ENCODE assay signal across 23 cellular contexts in genomic region chr13:71830736-71831135, GRCh38. TPM values are rescaled to one million over a fixed set of nuclear protein-coding genes. Genes with fewer than 3 reads are reported as not detected.
"Had no signal": no experiment of that assay in that cellular context is flagged by ENCODE, and none has a peak within 500 bp of the region (broad histone marks: within the 10 kb centered on the region; RNA-seq: fewer than 3 reads in every experiment).

No MANE protein-coding gene starts in this region.

- H3K36me3 ChIP-seq: cardiac muscle cell, heart left ventricle, right lobe of liver, tibial nerve had no signal

- H3K4me3 Mint-ChIP-seq: activated CD8-positive, alpha-beta T cell treated with anti-CD3 and anti-CD28 coated beads for 36 hours; effector memory CD8-positive, alpha-beta T cell; immature natural killer cell; naive thymus-derived CD8-positive, alpha-beta T cell; T-helper 1 cell treated with Interleukin-12 subunit alpha and Interleukin-12 subunit beta and Interleukin-4 antibody, amounts not matched to agents 30 μg/mL and 1 μg/mL, for 36 hours had no signal

- H3K27ac ChIP-seq: body of pancreas, coronary artery, heart left ventricle, right lobe of liver, tibial nerve had no signal

- FAIRE-seq: endothelial cell of umbilical vein had no signal

- H3K27me3 ChIP-seq: body of pancreas, cardiac muscle cell, heart left ventricle, right lobe of liver, tibial nerve had no signal

- H3K9me3 Mint-ChIP-seq: activated CD8-positive, alpha-beta T cell treated with anti-CD3 and anti-CD28 coated beads for 36 hours; activated naive CD4-positive, alpha-beta T cell treated with anti-CD3 and anti-CD28 coated beads, Interleukin-2, amount 50 U/mL, for 72 hours; T-helper 1 cell treated with Interleukin-12 subunit alpha and Interleukin-12 subunit beta and Interleukin-4 antibody, amounts not matched to agents 30 μg/mL and 1 μg/mL, for 36 hours had no signal

- H3K36me3 Mint-ChIP-seq: activated naive CD4-positive, alpha-beta T cell treated with anti-CD3 and anti-CD28 coated beads, Interleukin-2, amount 50 U/mL, for 72 hours; immature natural killer cell had no signal

- H3K27me3 Mint-ChIP-seq: activated CD8-positive, alpha-beta T cell treated with anti-CD3 and anti-CD28 coated beads for 36 hours; effector memory CD8-positive, alpha-beta T cell had no signal

- H3K27ac Mint-ChIP-seq: activated CD8-positive, alpha-beta T cell treated with anti-CD3 and anti-CD28 coated beads for 36 hours; activated naive CD4-positive, alpha-beta T cell treated with anti-CD3 and anti-CD28 coated beads, Interleukin-2, amount 50 U/mL, for 72 hours; effector memory CD8-positive, alpha-beta T cell; immature natural killer cell; naive thymus-derived CD8-positive, alpha-beta T cell; T-helper 1 cell treated with Interleukin-12 subunit alpha and Interleukin-12 subunit beta and Interleukin-4 antibody, amounts not matched to agents 30 μg/mL and 1 μg/mL, for 36 hours had no signal

- H3K9me3 ChIP-seq: body of pancreas, right lobe of liver, tibial nerve had no signal

- H3K4me1 ChIP-seq: body of pancreas, right lobe of liver, tibial nerve had no signal

- ATAC-seq: activated CD8-positive, alpha-beta T cell treated with anti-CD3 and anti-CD28 coated beads for 36 hours; activated naive CD4-positive, alpha-beta T cell treated with anti-CD3 and anti-CD28 coated beads, Interleukin-2, amount 50 U/mL, for 72 hours; body of pancreas; effector memory CD8-positive, alpha-beta T cell; esophagus mucosa; heart left ventricle; naive thymus-derived CD8-positive, alpha-beta T cell; right lobe of liver had no signal

- H3K4me3 ChIP-seq: body of pancreas, cardiac muscle cell, coronary artery, heart left ventricle, right lobe of liver, tibial nerve had no signal

- DNase-seq: activated CD4-positive, alpha-beta T cell treated with anti-CD3 and anti-CD28 coated beads, Interleukin-2, amount 50 U/mL, for 1 hour; activated CD4-positive, CD25-positive, alpha-beta regulatory T cell treated with anti-CD3 and anti-CD28 coated beads, Interleukin-2, amount 50 U/mL, for 72 hours; activated CD8-positive, alpha-beta T cell treated with anti-CD3 and anti-CD28 coated beads for 36 hours; activated naive CD4-positive, alpha-beta T cell; activated T-cell treated with anti-CD3 and anti-CD28 coated beads, Interleukin-2, amount 50 U/mL, for 48 hours; anterior cingulate cortex; body of pancreas; effector memory CD8-positive, alpha-beta T cell; foreskin fibroblast; heart left ventricle; hypothalamus; immature natural killer cell; naive thymus-derived CD8-positive, alpha-beta T cell; right lobe of liver; stimulated activated CD4-positive, alpha-beta T cell treated with anti-CD3 and anti-CD28 coated beads, Interleukin-2, amount 100 ng/mL, for 48 hours; stimulated activated naive CD4-positive, alpha-beta T cell treated with Interleukin-2 at 50 U/mL for 16 hours had no signal

RNA-seq across cellular contexts. Expression of gene DACH1, which starts 36.3 kb away (rescaled TPM):
- total RNA-seq: activated CD8-positive, alpha-beta T cell treated with anti-CD3 and anti-CD28 coated beads for 36 hours; activated naive CD4-positive, alpha-beta T cell treated with anti-CD3 and anti-CD28 coated beads, Interleukin-2, amount 50 U/mL, for 72 hours; naive thymus-derived CD8-positive, alpha-beta T cell had no signal
